ENCODE assay signal across 1 cellular context in genomic region chr6:51283723-51284122, GRCh38.
TF ChIP-seq lines count a peak whose summit lies in the region.

No MANE protein-coding gene starts in this region.

TF ChIP-seq in H1, 55 proteins besides CTCF, POLR2A, EP300 and RAD21 (continued from another document):
- no peak for TF ChIP-seq ATF3 (IDR thresholded peaks at IDR 0.05; ENCODE audit: insufficient read depth, low read depth, low read length)
- TF ChIP-seq MAX (IDR thresholded peaks at IDR 0.05) = no peak
- TF ChIP-seq SP4 (IDR thresholded peaks at IDR 0.05; ENCODE audit: low read length) = no peak
- no peak for TF ChIP-seq BCL11A (IDR thresholded peaks at IDR 0.05; ENCODE audit: low read depth in 2 of 2, low read length in 2 of 2)
- no peak for TF ChIP-seq SUZ12 (IDR thresholded peaks at IDR 0.05; ENCODE audit: low read length)
- TF ChIP-seq KDM1A (IDR thresholded peaks at IDR 0.05; ENCODE audit: borderline replicate concordance, low read length) = no peak
- TF ChIP-seq HDAC2 (IDR thresholded peaks at IDR 0.05; ENCODE audit: borderline replicate concordance in 1 of 2, low read depth in 2 of 2, low read length in 2 of 2) = no peak
- no peak for TF ChIP-seq GABPA (IDR thresholded peaks at IDR 0.05; ENCODE audit: borderline replicate concordance, insufficient read depth, low read length)
- TF ChIP-seq CTBP2 (IDR thresholded peaks at IDR 0.05; ENCODE audit: borderline replicate concordance, insufficient read depth, insufficient read length, low read length) = no peak
